14 cellular contexts compared by ENCODE assay signal in the genomic region with DNA sequence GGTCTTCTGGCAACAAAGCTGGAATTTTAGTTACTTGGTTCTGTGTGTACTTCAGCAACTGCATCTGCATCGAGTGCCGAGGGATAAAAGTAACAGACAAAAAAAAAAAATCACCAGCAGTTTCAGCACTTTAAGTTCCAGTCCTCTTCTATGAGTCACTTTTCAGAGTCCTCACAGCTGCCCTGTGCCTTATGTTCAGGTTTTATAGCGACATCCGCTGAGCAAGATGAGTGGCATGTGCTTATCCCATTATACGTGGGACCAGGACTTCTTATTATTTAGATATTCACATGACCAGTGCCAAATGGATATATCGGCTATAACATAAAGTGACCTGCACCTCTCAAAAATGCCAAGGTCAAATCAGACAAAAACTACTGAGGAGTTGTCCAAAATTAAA.
DNase-seq lines count a peak whose midpoint lies in the region; ATAC-seq and TF ChIP-seq lines count a peak whose summit lies in the region.
"Had no signal": no experiment of that assay in that cellular context is flagged by ENCODE, and none has a peak within 500 bp of the region (broad histone marks: within the 10 kb centered on the region; RNA-seq: fewer than 3 reads in every experiment).

No MANE protein-coding gene starts in this region.

- no peak for TF ChIP-seq POLR2A in breast epithelium (IDR thresholded peaks at IDR 0.05)

- H3K27ac ChIP-seq in breast epithelium (no peak overlapping the region), Panc1 (ENCODE audit: low read length) (peak overlapping the region; percentile 58), fibroblast of lung (ENCODE audit: insufficient read depth, low read length) (no peak overlapping the region)
- H3K27ac ChIP-seq: parathyroid adenoma, SK-N-MC had no signal

- no peaks in the 10 kb centered on the region for H3K36me3 ChIP-seq in breast epithelium
- no peaks in the 10 kb centered on the region for H3K36me3 ChIP-seq in Panc1 (ENCODE audit: control insufficient read depth, insufficient read depth, low read length)
- no peaks in the 10 kb centered on the region for H3K36me3 ChIP-seq in fibroblast of lung (ENCODE audit: control insufficient read depth, insufficient read depth, low read length)

- ATAC-seq in Panc1 (peak; percentile 86), omental fat pad (ENCODE audit: low FRiP score) (no peak), GM21515 (IDR thresholded peaks at IDR 0.05; ENCODE audit: unreplicated experiment) (no peak)

- no peaks in the 10 kb centered on the region for H3K36me3 Mint-ChIP-seq in MCF 10A (ENCODE audit: insufficient read depth, unreplicated experiment)

- DNase-seq in MCF 10A (ENCODE audit: unreplicated experiment) (peak; percentile 52), breast epithelium (ENCODE audit: low spot score in 2 of 2) (no peak), Panc1 (ENCODE audit: low read depth, low spot score) (peak; percentile 68), fibroblast of lung (ENCODE audit: low read depth in 2 of 2) (peak; percentile 4 to 6), omental fat pad (ENCODE audit: low spot score) (no peak), UCSD-AML1 (lab: John Stamatoyannopoulos, UW; ENCODE audit: unreplicated experiment) (no peak), SIG-M5 treated with dmso at 0.1 percent for 504 hours (lab: John Stamatoyannopoulos, UW; ENCODE audit: unreplicated experiment) (no peak)
- DNase-seq: activated CD4-positive, alpha-beta memory T cell treated with anti-CD3 and anti-CD28 coated beads, Interleukin-2, amount 10 ng/mL, durations not matched to agents 7 days and 5 days; Kasumi-1; kidney glomerular epithelial cell; NCI-H2029 treated with DMSO at 0.1 percent for 48 hours had no signal

- CTCF ChIA-PET in MCF 10A (lab: Yijun Ruan, JAX) (interaction anchor here (0.6 to 6.0 kb wide), 16 partner anchors 10 to 1081 kb away, joined by 3 to 549 read pairs (median 8); no protein-coding TSS in a partner anchor), Panc1 (lab: Charles Lee) (interaction anchor here (1.3 kb wide), 2 partner anchors 245 to 342 kb away, joined by 3 to 4 read pairs; no protein-coding TSS in a partner anchor)

- H3K27me3 ChIP-seq in breast epithelium (peaks cover 0 to under 1% of the 10 kb centered on the region in 2 donors), Panc1 (ENCODE audit: control insufficient read depth, insufficient read depth, low read length) (no peaks in the 10 kb centered on the region), fibroblast of lung (ENCODE audit: control insufficient read depth, insufficient read depth, low read length) (no peaks in the 10 kb centered on the region)

- H3K4me1 Mint-ChIP-seq in MCF 10A (ENCODE audit: insufficient read depth, unreplicated experiment) = peaks cover 38% of the 10 kb centered on the region
- H3K4me1 Mint-ChIP-seq: activated CD4-positive, alpha-beta memory T cell treated with anti-CD3 and anti-CD28 coated beads, Interleukin-2, amount 10 ng/mL, durations not matched to agents 7 days and 5 days had no signal

- H3K9me3 ChIP-seq in breast epithelium (no peaks in the 10 kb centered on the region), Panc1 (ENCODE audit: control insufficient read depth, insufficient read depth, low read depth, low read length) (no peaks in the 10 kb centered on the region), fibroblast of lung (ENCODE audit: control insufficient read depth, insufficient read depth, low read depth, low read length) (no peaks in the 10 kb centered on the region)

- no peak overlapping the region for H3K4me3 ChIP-seq in breast epithelium
- H3K4me3 ChIP-seq in Panc1 (ENCODE audit: low read depth in 2 of 2, low read length in 2 of 2) = no peak overlapping the region
- no peak overlapping the region for H3K4me3 ChIP-seq in fibroblast of lung (replicated peaks in 1 of 4; ENCODE audit: control extremely low read depth in 1 of 4, insufficient read depth in 1 of 4, low read depth in 3 of 4, low read length in 4 of 4)
- H3K4me3 ChIP-seq: SK-N-MC had no signal

- H3K4me1 ChIP-seq in breast epithelium = no peaks in the 10 kb centered on the region
- peaks cover 20% of the 10 kb centered on the region for H3K4me1 ChIP-seq in Panc1 (ENCODE audit: control insufficient read depth, insufficient read depth, low read length)
- no peaks in the 10 kb centered on the region for H3K4me1 ChIP-seq in fibroblast of lung (ENCODE audit: control insufficient read depth, extremely low read depth, insufficient read depth, low read length)
- H3K4me1 ChIP-seq: parathyroid adenoma had no signal

- no peak overlapping the region for H2AFZ ChIP-seq in fibroblast of lung (ENCODE audit: low read length)
- H2AFZ ChIP-seq: parathyroid adenoma had no signal

- intact Hi-C loops in MCF 10A (cut with micrococcal nuclease) = loop anchor here (2.0 kb wide), 2 partner anchors 33 to 41 kb away; no protein-coding TSS in a partner anchor
- intact Hi-C loops in breast epithelium (cut with DNase I; ENCODE audit: low total_unique reads) = no loop called here
- intact Hi-C loops in Panc1 (cut with micrococcal nuclease; ENCODE audit: unreplicated experiment) = loop anchor here (2.0 to 5.0 kb wide), 2 partner anchors 111 to 243 kb away; a partner anchor contains a TSS

- H3K9ac ChIP-seq in fibroblast of lung (ENCODE audit: insufficient read depth, low read length) = no peak overlapping the region
- H3K9ac ChIP-seq: parathyroid adenoma had no signal

- POLR2A ChIA-PET in MCF 10A (lab: Yijun Ruan, JAX) (interaction anchor here (0.9 to 4.2 kb wide), 8 partner anchors 12 to 345 kb away, joined by 3 to 31 read pairs (median 7); no protein-coding TSS in a partner anchor), Panc1 (lab: Charles Lee) (no interaction called here)

- H4K20me1 ChIP-seq in fibroblast of lung (ENCODE audit: control insufficient read depth, extremely low read depth, insufficient read depth, low read length) = no peaks in the 10 kb centered on the region

- BruUV-seq in MCF 10A (replicated peaks; lab: Mats Ljungman, UMichigan) (no TSS peak), Panc1 (replicated peaks; lab: Mats Ljungman, UMichigan) (no TSS peak)

- H3K79me2 ChIP-seq in fibroblast of lung (ENCODE audit: control insufficient read depth, insufficient read depth, low read length) = no peaks in the 10 kb centered on the region
- H3K79me2 ChIP-seq: parathyroid adenoma had no signal

- H3K4me3 Mint-ChIP-seq in MCF 10A (ENCODE audit: unreplicated experiment) = no peak overlapping the region
- H3K4me3 Mint-ChIP-seq: activated CD4-positive, alpha-beta memory T cell treated with anti-CD3 and anti-CD28 coated beads, Interleukin-2, amount 10 ng/mL, durations not matched to agents 7 days and 5 days had no signal

- in situ Hi-C loops in Panc1 (cut with HindIII; ENCODE audit: low pct_unique_long_range_greater_than_20kb, low sequenced_read_pairs) = no loop called here

- H3K4me2 ChIP-seq in fibroblast of lung (ENCODE audit: extremely low read depth, insufficient read depth, low read length) = no peak overlapping the region

- no peaks in the 10 kb centered on the region for H3K9me3 Mint-ChIP-seq in MCF 10A (ENCODE audit: unreplicated experiment)
- H3K9me3 Mint-ChIP-seq: activated CD4-positive, alpha-beta memory T cell treated with anti-CD3 and anti-CD28 coated beads, Interleukin-2, amount 10 ng/mL, durations not matched to agents 7 days and 5 days had no signal

- no peak for TF ChIP-seq CTCF in MCF 10A (IDR thresholded peaks at IDR 0.05; ENCODE audit: unreplicated experiment)
- no peak for TF ChIP-seq CTCF in breast epithelium (IDR thresholded peaks at IDR 0.05)
- no peak for TF ChIP-seq CTCF in Panc1 (IDR thresholded peaks at IDR 0.05)
- TF ChIP-seq CTCF in fibroblast of lung (conservative IDR thresholded peaks at IDR 0.05 in 1 of 2, IDR thresholded peaks at IDR 0.05 in 1 of 2; ENCODE audit: low read depth in 1 of 2, low read length in 2 of 2) = no peak
- no peak for TF ChIP-seq CTCF in omental fat pad (IDR thresholded peaks at IDR 0.05)

- peak overlapping the region; percentile 84 for H3K27ac Mint-ChIP-seq in MCF 10A (ENCODE audit: low read depth, unreplicated experiment)
- H3K27ac Mint-ChIP-seq: activated CD4-positive, alpha-beta memory T cell treated with anti-CD3 and anti-CD28 coated beads, Interleukin-2, amount 10 ng/mL, durations not matched to agents 7 days and 5 days had no signal

- no peaks in the 10 kb centered on the region for H3K27me3 Mint-ChIP-seq in MCF 10A (ENCODE audit: insufficient read depth, unreplicated experiment)

Comparison
In these comparisons a context has a peak if more than half of its experiments do, and no peak if none do; other contexts are left out.
1. DNase-seq: peak in MCF 10A (single experiment), Panc1 (single experiment) and fibroblast of lung (2 of 2); none in breast epithelium (0 of 2), omental fat pad (single experiment), UCSD-AML1 (single experiment) and SIG-M5 treated with dmso at 0.1 percent for 504 hours (single experiment).